In genomic region chr3:127629462-127630403, GRCh38 we compare ENCODE assay signal across 8 cellular contexts. TPM values are rescaled to one million over a fixed set of nuclear protein-coding genes. Genes with fewer than 3 reads are reported as not detected.
DNase-seq lines count a peak whose midpoint lies in the region; ATAC-seq, FAIRE-seq and TF ChIP-seq lines count a peak whose summit lies in the region.

No MANE protein-coding gene starts in this region.

- H3K27ac ChIP-seq in astrocyte (ENCODE audit: low read depth, low read length) = no peak overlapping the region

- no peak for FAIRE-seq in astrocyte (lab: Jason Lieb, UNC)

- H3K9me3 ChIP-seq in astrocyte (ENCODE audit: insufficient read depth, low read depth, low read length) = no peaks in the 10 kb centered on the region

- H3K4me3 ChIP-seq in astrocyte (ENCODE audit: insufficient read depth, low read depth, low read length) (peak overlapping the region; percentile 62), kidney epithelial cell (ENCODE audit: low read depth, low read length) (peak overlapping the region; percentile 47)

- peak overlapping the region; percentile 73 for H2AFZ ChIP-seq in astrocyte (ENCODE audit: low read depth, low read length)

- peaks cover 9% of the 10 kb centered on the region for H3K4me1 ChIP-seq in astrocyte (ENCODE audit: insufficient read depth, low read length)

- DNase-seq in activated CD8-positive, alpha-beta memory T cell treated with anti-CD3 and anti-CD28 coated beads for 24 hours = peak; percentile 75
- no peak for DNase-seq in activated CD8-positive, alpha-beta memory T cell treated with anti-CD3 and anti-CD28 coated beads, Interleukin-2, amount 50 U/mL, for 48 hours
- peak; percentile 73 for DNase-seq in RPMI8226
- DNase-seq in astrocyte (ENCODE audit: low read depth) = no peak
- no peak for DNase-seq in kidney epithelial cell (ENCODE audit: low read depth)
- DNase-seq in stimulated activated CD4-positive, alpha-beta T cell treated with anti-CD3 and anti-CD28 coated beads, TNF-alpha, amount 100 ng/mL, for 4 hours (ENCODE audit: low read depth in 3 of 3) = peak; percentile 15 to 72 (median 58)
- no peak for DNase-seq in HFFc6

- peak overlapping the region; percentile 10 for H3K27ac Mint-ChIP-seq in astrocyte (ENCODE audit: unreplicated experiment)
- H3K27ac Mint-ChIP-seq in HFFc6 = no peak overlapping the region

- H3K9me3 Mint-ChIP-seq in astrocyte (ENCODE audit: unreplicated experiment) = peaks cover 2% of the 10 kb centered on the region
- no peaks in the 10 kb centered on the region for H3K9me3 Mint-ChIP-seq in HFFc6

- H3K9ac ChIP-seq in astrocyte (ENCODE audit: low read length) = peak overlapping the region; percentile 48

- ATAC-seq in HG02938 (IDR thresholded peaks at IDR 0.05; ENCODE audit: unreplicated experiment) = no peak

- H3K36me3 Mint-ChIP-seq in astrocyte (ENCODE audit: low read depth, unreplicated experiment) = peaks cover 6% of the 10 kb centered on the region
- peaks cover 4% of the 10 kb centered on the region; the same call in 1 of the 2 replicates for H3K36me3 Mint-ChIP-seq in HFFc6 (ENCODE audit: low read depth)

- H3K4me3 Mint-ChIP-seq in astrocyte (ENCODE audit: unreplicated experiment) (peak overlapping the region; percentile 83), HFFc6 (no peak overlapping the region)

- peak overlapping the region; percentile 91 for H3K4me2 ChIP-seq in astrocyte (ENCODE audit: low read length)

- no peaks in the 10 kb centered on the region for H4K20me1 ChIP-seq in astrocyte (ENCODE audit: insufficient read depth, low read length)

- H3K36me3 ChIP-seq in astrocyte (ENCODE audit: insufficient read depth, low read length) (no peaks in the 10 kb centered on the region), kidney epithelial cell (ENCODE audit: control insufficient read depth, insufficient read depth, low read length) (no peaks in the 10 kb centered on the region)

- no peak for TF ChIP-seq CTCF in astrocyte (IDR thresholded peaks at IDR 0.05; ENCODE audit: insufficient read depth, low read depth, low read length)
- no peak for TF ChIP-seq CTCF in kidney epithelial cell (IDR thresholded peaks at IDR 0.05; ENCODE audit: insufficient read depth, low read length, poor library complexity, severe bottlenecking)
- no peak for TF ChIP-seq CTCF in HFFc6 (IDR thresholded peaks at IDR 0.05)

- H3K4me1 Mint-ChIP-seq in astrocyte (ENCODE audit: low read depth, unreplicated experiment) (peaks cover 5% of the 10 kb centered on the region), HFFc6 (ENCODE audit: low read depth) (peaks cover 4% of the 10 kb centered on the region; the same call in 1 of the 2 replicates)

- H3K27me3 ChIP-seq in astrocyte (ENCODE audit: insufficient read depth, low read length) = peaks cover 34% of the 10 kb centered on the region
- H3K27me3 ChIP-seq in kidney epithelial cell (ENCODE audit: control insufficient read depth, insufficient read depth, low read length) = peaks cover 15% of the 10 kb centered on the region

- H3K79me2 ChIP-seq in astrocyte (ENCODE audit: insufficient read depth, low read length) = no peaks in the 10 kb centered on the region

- H3K27me3 Mint-ChIP-seq in astrocyte (ENCODE audit: low read depth, unreplicated experiment) = peaks cover 48% of the 10 kb centered on the region
- H3K27me3 Mint-ChIP-seq in HFFc6 (ENCODE audit: insufficient read depth) = peaks cover 35% of the 10 kb centered on the region

RNA-seq across cellular contexts. Expression of gene PODXL2, which starts 0.7 kb away (rescaled TPM):
- total RNA-seq in astrocyte = 14.5 and 15.5 TPM in 2 replicates
- total RNA-seq in kidney epithelial cell = 69.5 and 70.4 TPM in 2 replicates
- under 1 TPM in 1 of 6 experiments, not detected in 5; 0.09 TPM for total RNA-seq in HFFc6 (2021; fragmentation: NEBNext Ultra II Directional; extraction: Animal tissue kit (Norgen Biotek cat#: 25700))

RNA-seq across cellular contexts. Expression of gene MCM2, which starts 31.5 kb away (rescaled TPM):
- 8.4 and 11.9 TPM in 2 replicates for total RNA-seq in astrocyte
- 41.8 and 48.6 TPM in 2 replicates for total RNA-seq in kidney epithelial cell
- 10 to 100 TPM; 24.1 to 56.0 (median 45.0) TPM for total RNA-seq in HFFc6 (2021; fragmentation: NEBNext Ultra II Directional; extraction: Animal tissue kit (Norgen Biotek cat#: 25700))

RNA-seq across cellular contexts. Expression of gene TPRA1, which starts 39.2 kb away (rescaled TPM):
- total RNA-seq in astrocyte (24.6 and 24.9 TPM in 2 replicates), kidney epithelial cell (92.3 and 95.2 TPM in 2 replicates)
- 10 to 100 TPM; 38.8 to 47.5 (median 43.8) TPM for total RNA-seq in HFFc6 (2021; fragmentation: NEBNext Ultra II Directional; extraction: Animal tissue kit (Norgen Biotek cat#: 25700))

RNA-seq across cellular contexts. Expression of gene ABTB1, which starts 43.0 kb away (rescaled TPM):
- total RNA-seq in astrocyte = 11.6 and 11.8 TPM in 2 replicates
- total RNA-seq in kidney epithelial cell = 14.2 and 16.0 TPM in 2 replicates
- total RNA-seq in HFFc6 (2021; fragmentation: NEBNext Ultra II Directional; extraction: Animal tissue kit (Norgen Biotek cat#: 25700)) = 10 to 100 TPM in 4 of 6 experiments, 1 to 10 TPM in 2; 9.5 to 14.0 (median 11.5) TPM

Comparison
In these comparisons a context has a peak if more than half of its experiments do, and no peak if none do; other contexts are left out.
1. DNase-seq: peak in activated CD8-positive, alpha-beta memory T cell treated with anti-CD3 and anti-CD28 coated beads for 24 hours (single experiment), RPMI8226 (single experiment) and stimulated activated CD4-positive, alpha-beta T cell treated with anti-CD3 and anti-CD28 coated beads, TNF-alpha, amount 100 ng/mL, for 4 hours (3 of 3); none in activated CD8-positive, alpha-beta memory T cell treated with anti-CD3 and anti-CD28 coated beads, Interleukin-2, amount 50 U/mL, for 48 hours (single experiment), astrocyte (single experiment), kidney epithelial cell (single experiment) and HFFc6 (single experiment).
2. RNA of gene PODXL2, which starts 0.7 kb away (total RNA-seq): 69.5 to 70.4 TPM in kidney epithelial cell and 14.5 to 15.5 TPM in astrocyte; 0.09 TPM in HFFc6; every median in the first group is over 10 times any median in the second.